In the genomic region with DNA sequence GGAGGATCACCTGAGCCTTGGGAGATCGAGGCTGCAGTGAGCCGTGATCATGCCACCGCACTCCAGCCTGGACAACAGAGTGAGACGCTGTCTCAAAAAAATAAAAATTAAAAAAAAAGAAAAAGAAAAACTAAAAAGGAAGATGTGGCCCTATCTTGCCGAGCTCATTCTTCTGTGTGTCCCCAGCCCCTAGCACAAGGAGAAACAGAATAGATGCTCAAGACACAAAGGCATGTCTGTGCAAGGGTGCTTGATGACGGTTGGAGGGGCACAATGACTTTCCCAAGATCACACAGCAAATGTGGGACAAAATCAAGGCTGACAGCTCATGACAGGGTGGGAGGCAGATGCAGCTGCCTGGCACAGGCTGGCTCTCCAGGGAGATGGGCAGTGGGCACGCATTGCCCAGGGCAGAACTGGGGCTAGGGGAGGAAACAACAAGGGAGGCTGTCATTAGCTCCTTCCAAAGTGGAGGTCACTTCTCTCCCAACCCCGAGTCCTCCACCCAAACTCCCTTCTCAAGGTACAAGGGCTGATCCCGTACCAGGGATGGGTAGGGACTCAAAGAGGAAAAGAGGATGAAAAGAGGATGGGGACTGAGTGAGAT, we compare ENCODE assay signal across 8 cellular contexts. TPM values are rescaled to one million over a fixed set of nuclear protein-coding genes. Genes with fewer than 3 reads are reported as not detected.
A peak's percentile ranks its signal among the peaks of the same experiment; 100 is the strongest.
DNase-seq lines count a peak whose midpoint lies in the region; ATAC-seq and TF ChIP-seq lines count a peak whose summit lies in the region.

No MANE protein-coding gene starts in this region.

- H3K4me1 Mint-ChIP-seq in natural killer cell = peaks cover 11 to 16% of the 10 kb centered on the region in 2 donors

- intact Hi-C loops in colonic mucosa (cut with DNase I) = no loop called here
- intact Hi-C loops in natural killer cell (cut with micrococcal nuclease) = no loop called here
- intact Hi-C loops in posterior vena cava (cut with DNase I) = no loop called here

- TF ChIP-seq CTCF in AG09309 (IDR thresholded peaks at IDR 0.05; ENCODE audit: control insufficient read depth, insufficient read depth, low read depth, low read length, missing control alignments) (no peak), colonic mucosa (IDR thresholded peaks at IDR 0.05) (no peak), natural killer cell (IDR thresholded peaks at IDR 0.05) (no peak)

- peak overlapping the region; percentile 90 for H3K4me2 ChIP-seq in Karpas-422 (ENCODE audit: low read depth, low read length, poor library complexity, severe bottlenecking)

- H3K27ac Mint-ChIP-seq in natural killer cell = peak overlapping the region; percentile 62 to 89

- H3K4me1 ChIP-seq in Karpas-422 (ENCODE audit: low read length) (peaks cover 20% of the 10 kb centered on the region), colonic mucosa (no peaks in the 10 kb centered on the region)

- peak overlapping the region; percentile 88 for H3K9ac ChIP-seq in Karpas-422 (ENCODE audit: low read length)
- no peak overlapping the region for H3K9ac ChIP-seq in colonic mucosa (ENCODE audit: low read depth in 2 of 2, low read length in 2 of 2)

- H3K4me3 ChIP-seq in AG09309 (ENCODE audit: control insufficient read depth, low read depth, low read length) = peak overlapping the region; percentile 68
- H3K4me3 ChIP-seq in Karpas-422 (ENCODE audit: low read length) = peak overlapping the region; percentile 84
- peak overlapping the region; percentile 88 for H3K4me3 ChIP-seq in colonic mucosa

- peaks cover 15% of the 10 kb centered on the region for H3K79me2 ChIP-seq in Karpas-422 (ENCODE audit: low read length)

- H3K27me3 ChIP-seq in Karpas-422 (ENCODE audit: low read length) (no peaks in the 10 kb centered on the region), colonic mucosa (no peaks in the 10 kb centered on the region)

- DNase-seq in AG09309 (ENCODE audit: low read depth) = no peak
- no peak for DNase-seq in Karpas-422
- DNase-seq in colonic mucosa = no peak
- no peak for DNase-seq in natural killer cell
- no peak for DNase-seq in NCI-H2107 (lab: John Stamatoyannopoulos, UW)
- DNase-seq in NCI-H2107 treated with DMSO at 0.1 percent for 48 hours (lab: John Stamatoyannopoulos, UW; ENCODE audit: unreplicated experiment) = no peak
- DNase-seq in posterior vena cava (ENCODE audit: low spot score) = no peak

- H3K9me2 ChIP-seq in Karpas-422 (replicated peaks; ENCODE audit: insufficient read depth, low read length) = no peaks in the 10 kb centered on the region

- ATAC-seq in natural killer cell (no peak), HG03097 (IDR thresholded peaks at IDR 0.05; ENCODE audit: low FRiP score, unreplicated experiment) (no peak)

- H3K9me3 ChIP-seq in Karpas-422 (ENCODE audit: low read length) (no peaks in the 10 kb centered on the region), colonic mucosa (no peaks in the 10 kb centered on the region)

- peak overlapping the region; percentile 87 for H3K4me3 Mint-ChIP-seq in natural killer cell

- H3K27ac ChIP-seq in Karpas-422 (ENCODE audit: low read length) (no peak overlapping the region; the same call in 1 of the 2 replicates), colonic mucosa (peak overlapping the region; percentile 94)

- peaks cover 6% of the 10 kb centered on the region; the same call in 1 of the 2 replicates for H3K36me3 ChIP-seq in Karpas-422 (ENCODE audit: insufficient read depth, low read length)
- no peaks in the 10 kb centered on the region for H3K36me3 ChIP-seq in colonic mucosa

- no peaks in the 10 kb centered on the region for H3K9me3 Mint-ChIP-seq in natural killer cell

- peak overlapping the region; percentile 72; the same call in 1 of the 2 replicates for H2AFZ ChIP-seq in Karpas-422 (ENCODE audit: low read length)

- H4K20me1 ChIP-seq in Karpas-422 (ENCODE audit: insufficient read depth, low read depth, low read length) = no peaks in the 10 kb centered on the region

- peaks cover 0 to under 1% of the 10 kb centered on the region in 2 donors for H3K27me3 Mint-ChIP-seq in natural killer cell (ENCODE audit: low read depth in 2 of 2)

- H3K36me3 Mint-ChIP-seq in natural killer cell = no peaks in the 10 kb centered on the region

RNA-seq across cellular contexts. Expression of a gene that starts 0.8 kb away (rescaled TPM):
- 18.2 and 28.3 TPM in 2 replicates for total RNA-seq in Karpas-422 (2014; rRNA removed; shearing (Covaris generic); ENCODE audit: low replicate concordance)
- total RNA-seq in colonic mucosa (10 to 100 TPM; 11.2 to 18.3 TPM), natural killer cell (1 to 10 TPM; 6.6 to 9.3 (median 8.4) TPM), posterior vena cava (10 to 100 TPM; 44.2 to 51.0 TPM)

RNA-seq across cellular contexts. Expression of a gene that starts 20.8 kb away (rescaled TPM):
- 8.3 and 18.0 TPM in 2 replicates for total RNA-seq in Karpas-422 (2014; rRNA removed; shearing (Covaris generic); ENCODE audit: low replicate concordance)
- total RNA-seq in colonic mucosa (1 to 10 TPM; 5.0 to 7.5 TPM), natural killer cell (1 to 10 TPM; 2.3 to 4.6 (median 2.9) TPM), posterior vena cava (1 to 10 TPM; 6.6 to 9.5 TPM)

RNA-seq across cellular contexts. Expression of a gene that starts 34.4 kb away (rescaled TPM):
- total RNA-seq in Karpas-422 (2014; rRNA removed; shearing (Covaris generic); ENCODE audit: low replicate concordance) = 122 and 197 TPM in 2 replicates
- total RNA-seq in colonic mucosa = 10 to 100 TPM; 13.5 to 48.5 TPM
- 1 to 10 TPM; 4.0 to 8.9 (median 7.7) TPM for total RNA-seq in natural killer cell
- total RNA-seq in posterior vena cava = 10 to 100 TPM in 1 of 2 donors, 1 to 10 TPM in 1; 7.8 to 12.6 TPM

RNA-seq across cellular contexts. Expression of a gene that starts 48.8 kb away (rescaled TPM):
- 20.6 and 22.2 TPM in 2 replicates for total RNA-seq in Karpas-422 (2014; rRNA removed; shearing (Covaris generic); ENCODE audit: low replicate concordance)
- total RNA-seq in colonic mucosa = 10 to 100 TPM; 13.7 to 15.6 TPM
- 10 to 100 TPM; 19.2 to 24.0 (median 20.6) TPM for total RNA-seq in natural killer cell
- total RNA-seq in posterior vena cava = 10 to 100 TPM; 10.1 to 10.9 TPM

RNA-seq across cellular contexts. Expression of a gene that starts 55.6 kb away (rescaled TPM):
- 1.8 and 2.0 TPM in 2 replicates for total RNA-seq in Karpas-422 (2014; rRNA removed; shearing (Covaris generic); ENCODE audit: low replicate concordance)
- total RNA-seq in colonic mucosa = 1 to 10 TPM; 7.9 to 8.2 TPM
- 1 to 10 TPM; 3.8 to 4.3 (median 4.1) TPM for total RNA-seq in natural killer cell
- 1 to 10 TPM; 4.3 to 4.5 TPM for total RNA-seq in posterior vena cava
